In the genomic region with DNA sequence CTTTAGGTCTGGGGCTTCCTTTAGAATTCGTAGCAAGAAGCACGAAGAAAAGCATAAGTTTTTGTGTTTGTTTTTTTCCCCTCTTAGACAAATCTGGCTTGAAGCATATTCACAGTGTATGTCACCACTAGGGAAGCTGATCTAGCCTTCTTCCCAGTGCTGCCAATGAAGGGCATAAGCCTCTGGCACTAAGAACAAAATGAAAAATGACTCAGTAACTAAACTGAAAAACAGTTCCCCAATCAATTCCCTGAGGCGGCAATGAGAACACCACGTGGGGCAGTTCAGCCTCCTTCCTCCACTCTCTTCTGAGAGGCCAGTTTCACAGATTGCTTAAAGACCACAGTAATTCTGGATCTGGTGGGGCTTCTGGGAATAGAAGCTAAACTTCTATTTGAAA, we compare ENCODE assay signal across 17 cellular contexts.
DNase-seq lines count a peak whose midpoint lies in the region; TF ChIP-seq lines count a peak whose summit lies in the region.
"Had no signal": no experiment of that assay in that cellular context is flagged by ENCODE, and none has a peak within 500 bp of the region (broad histone marks: within the 10 kb centered on the region; RNA-seq: fewer than 3 reads in every experiment).

No MANE protein-coding gene starts in this region.

- H2AFZ ChIP-seq in osteoblast (ENCODE audit: low read length) = peak overlapping the region; percentile 12
- H2AFZ ChIP-seq: PC-9 had no signal

- in situ Hi-C loops in G401 (cut with HindIII; ENCODE audit: low sequenced_read_pairs) (no loop called here), SK-MEL-5 (cut with HindIII; ENCODE audit: low pct_unique_long_range_greater_than_20kb, low sequenced_read_pairs) (no loop called here)

- H3K4me2 ChIP-seq in osteoblast (ENCODE audit: insufficient read depth, low read length) = no peak overlapping the region
- H3K4me2 ChIP-seq: PC-9 had no signal

- no peaks in the 10 kb centered on the region for H3K9me3 ChIP-seq in osteoblast (ENCODE audit: low read depth, low read length)
- H3K9me3 ChIP-seq: upper lobe of right lung had no signal

- H3K79me2 ChIP-seq in osteoblast (ENCODE audit: insufficient read depth, low read length) = no peaks in the 10 kb centered on the region

- no peak for TF ChIP-seq CTCF in osteoblast (IDR thresholded peaks at IDR 0.05; ENCODE audit: extremely low read depth, low read depth, low read length)

- no peak overlapping the region for H3K27ac ChIP-seq in osteoblast (ENCODE audit: low read depth, low read length)
- H3K27ac ChIP-seq: C4-2B, PC-9, upper lobe of right lung had no signal

- no peaks in the 10 kb centered on the region for H3K27me3 ChIP-seq in osteoblast (ENCODE audit: insufficient read depth, low read length)
- H3K27me3 ChIP-seq: upper lobe of right lung had no signal

- H4K20me1 ChIP-seq in osteoblast (ENCODE audit: insufficient read depth, low read length) = no peaks in the 10 kb centered on the region

- no peak overlapping the region for H3K4me3 ChIP-seq in osteoblast (ENCODE audit: insufficient read depth, low read length)
- H3K4me3 ChIP-seq: lung, PC-9, upper lobe of right lung had no signal

- no peaks in the 10 kb centered on the region for H3K4me1 ChIP-seq in osteoblast (ENCODE audit: insufficient read depth, low read length)
- H3K4me1 ChIP-seq: upper lobe of right lung had no signal

- no peaks in the 10 kb centered on the region for H3K36me3 ChIP-seq in osteoblast (ENCODE audit: insufficient read depth, low read length)
- H3K36me3 ChIP-seq: upper lobe of right lung had no signal

- peak; percentile 65 for DNase-seq in G401 (ENCODE audit: low spot score)
- DNase-seq in SK-MEL-5 (ENCODE audit: low read depth, low spot score) = peak; percentile 35
- peak; percentile 23 for DNase-seq in fibroblast of gingiva (ENCODE audit: low read depth)
- DNase-seq in osteoblast (ENCODE audit: insufficient read length, low spot score, missing footprints) = peak; percentile 61
- no peak for DNase-seq in H4 (ENCODE audit: low spot score)
- no peak for DNase-seq in HuH-7 (ENCODE audit: low spot score)
- no peak for DNase-seq in NCI-H2107 treated with DMSO at 0.1 percent for 48 hours (lab: John Stamatoyannopoulos, UW; ENCODE audit: unreplicated experiment)
- DNase-seq: activated effector memory CD4-positive, alpha-beta T cell treated with Interleukin-2 at 50 U/mL for 16 hours; HFFc6; IMR-90; NCI-H1092 treated with DMSO at 0.1 percent for 48 hours; NCI-H510A treated with DMSO at 0.1 percent for 48 hours; PC-9; stimulated activated naive B cell treated with anti-CD40 and anti-IgM and Interleukin-4, amounts not matched to agents 10 μg/mL and 1 μg/mL and 100 μg/mL, for 72 hours; upper lobe of right lung had no signal

Comparison
In these comparisons a context has a peak if more than half of its experiments do, and no peak if none do; other contexts are left out.
1. DNase-seq: peak in G401 (single experiment), SK-MEL-5 (single experiment), fibroblast of gingiva (single experiment) and osteoblast (single experiment); none in H4 (single experiment), HuH-7 (single experiment) and NCI-H2107 treated with DMSO at 0.1 percent for 48 hours (single experiment).